Comparison of ENCODE assay signal across 8 cellular contexts in genomic region chrX:138191998-138192397, GRCh38.
A peak's percentile ranks its signal among the peaks of the same experiment; 100 is the strongest.
DNase-seq lines count a peak whose midpoint lies in the region; ATAC-seq and TF ChIP-seq lines count a peak whose summit lies in the region.

No MANE protein-coding gene starts in this region.

- no peak overlapping the region for H2BK12ac ChIP-seq in H9 (ENCODE audit: insufficient read length, low read depth, low read length)

- no peaks in the 10 kb centered on the region for H3K27me3 Mint-ChIP-seq in Calu3 (ENCODE audit: unreplicated experiment)
- H3K27me3 Mint-ChIP-seq in H9 (ENCODE audit: low read depth) = no peaks in the 10 kb centered on the region; the same call in 1 of the 2 replicates
- H3K27me3 Mint-ChIP-seq in activated CD8-positive, alpha-beta T cell treated with anti-CD3 and anti-CD28 coated beads, Interleukin-2, amount 10 ng/mL, durations not matched to agents 7 days and 5 days (ENCODE audit: low read depth) = no peaks in the 10 kb centered on the region
- no peaks in the 10 kb centered on the region for H3K27me3 Mint-ChIP-seq in stimulated activated memory B cell treated with anti-CD40 and anti-IgM and Interleukin-4, amounts not matched to agents 10 μg/mL and 1 μg/mL and 100 μg/mL, for 72 hours

- H3K4me1 Mint-ChIP-seq in Calu3 (ENCODE audit: low read depth, unreplicated experiment) (no peaks in the 10 kb centered on the region), H9 (no peaks in the 10 kb centered on the region)
- no peaks in the 10 kb centered on the region for H3K4me1 Mint-ChIP-seq in activated CD8-positive, alpha-beta T cell treated with anti-CD3 and anti-CD28 coated beads, Interleukin-2, amount 10 ng/mL, durations not matched to agents 7 days and 5 days (ENCODE audit: low read depth)
- H3K4me1 Mint-ChIP-seq in stimulated activated memory B cell treated with anti-CD40 and anti-IgM and Interleukin-4, amounts not matched to agents 10 μg/mL and 1 μg/mL and 100 μg/mL, for 72 hours = no peaks in the 10 kb centered on the region

- H3T11ph ChIP-seq in H9 (ENCODE audit: low read length) = no peak overlapping the region

- peak; percentile 63 to 76 for TF ChIP-seq RAD21 in liver (IDR thresholded peaks at IDR 0.05)

- no peaks in the 10 kb centered on the region for H3K27me3 ChIP-seq in H9 (ENCODE audit: insufficient read depth, low read length)
- peaks cover 0 to 3% (median 0%) of the 10 kb centered on the region in 4 donors for H3K27me3 ChIP-seq in liver (ENCODE audit: control insufficient read depth in 4 of 4, insufficient read depth in 4 of 4, low read length in 3 of 4)
- H3K27me3 ChIP-seq in left lung = no peaks in the 10 kb centered on the region

- H3K4ac ChIP-seq in H9 (ENCODE audit: low read depth, low read length) = no peak overlapping the region

- no peak overlapping the region for H2BK120ac ChIP-seq in H9 (ENCODE audit: low read depth, low read length, poor library complexity, severe bottlenecking)

- CTCF ChIA-PET in Calu3 (lab: Charles Lee) = no interaction called here
- CTCF ChIA-PET in activated CD8-positive, alpha-beta T cell treated with anti-CD3 and anti-CD28 coated beads, Interleukin-2, amount 10 ng/mL, durations not matched to agents 7 days and 5 days (lab: Charles Lee) = no interaction called here

- H3K79me1 ChIP-seq in H9 (ENCODE audit: insufficient read depth, low read depth, low read length, poor library complexity, severe bottlenecking) = no peaks in the 10 kb centered on the region

- H4K5ac ChIP-seq in H9 (ENCODE audit: insufficient read length, low read depth, low read length) = no peak overlapping the region

- DNase-seq in Calu3 (peak; percentile 21), H9 (peak; percentile 29), NCI-H2107 (lab: John Stamatoyannopoulos, UW) (no peak), left lung (no peak)
- peak; percentile 20 for DNase-seq in activated CD8-positive, alpha-beta T cell treated with anti-CD3 and anti-CD28 coated beads, Interleukin-2, amount 10 ng/mL, durations not matched to agents 7 days and 5 days
- DNase-seq in stimulated activated CD4-positive, alpha-beta T cell treated with anti-CD3 and anti-CD28 coated beads, Interleukin-1b, Interleukin-23, amount 100 ng/mL, for 48 hours = no peak

- H4K91ac ChIP-seq in H9 (ENCODE audit: insufficient read length, low read depth, low read length) = no peak overlapping the region

- H3K9ac ChIP-seq in H9 (ENCODE audit: extremely low read depth, insufficient read length, low read length) (no peak overlapping the region), liver (ENCODE audit: low read depth in 1 of 2, low read length in 2 of 2) (no peak overlapping the region)

- H3K14ac ChIP-seq in H9 (ENCODE audit: insufficient read depth, low read length) = no peak overlapping the region

- TF ChIP-seq CTCF in Calu3 (IDR thresholded peaks at IDR 0.05; ENCODE audit: unreplicated experiment) (no peak), H9 (conservative IDR thresholded peaks at IDR 0.05) (peak; percentile 80), liver (IDR thresholded peaks at IDR 0.05; ENCODE audit: low read depth, low read length, missing input control) (peak; percentile 38), left lung (IDR thresholded peaks at IDR 0.05) (peak in 1 of 2 donors; percentile 36)

- H4K8ac ChIP-seq in H9 (replicated peaks; ENCODE audit: insufficient read length, low read depth, low read length) = no peak overlapping the region

- no peak overlapping the region for H3K4me2 ChIP-seq in H9 (ENCODE audit: insufficient read depth, insufficient read length, low read length)

- no peaks in the 10 kb centered on the region for H3K4me1 ChIP-seq in H9 (ENCODE audit: insufficient read depth, low read length)
- no peaks in the 10 kb centered on the region for H3K4me1 ChIP-seq in liver (ENCODE audit: control insufficient read depth in 4 of 4, insufficient read depth in 4 of 4, low read length in 3 of 4)
- no peaks in the 10 kb centered on the region for H3K4me1 ChIP-seq in left lung

- no peaks in the 10 kb centered on the region for H3K23me2 ChIP-seq in H9 (ENCODE audit: insufficient read length, low read depth, low read length, poor library complexity, severe bottlenecking)

- no peak for ATAC-seq in activated CD8-positive, alpha-beta T cell treated with anti-CD3 and anti-CD28 coated beads, Interleukin-2, amount 10 ng/mL, durations not matched to agents 7 days and 5 days
- no peak for ATAC-seq in stimulated activated memory B cell treated with anti-CD40 and anti-IgM and Interleukin-4, amounts not matched to agents 10 μg/mL and 1 μg/mL and 100 μg/mL, for 72 hours
- ATAC-seq in left lung = no peak

- POLR2A ChIA-PET in activated CD8-positive, alpha-beta T cell treated with anti-CD3 and anti-CD28 coated beads, Interleukin-2, amount 10 ng/mL, durations not matched to agents 7 days and 5 days (lab: Charles Lee) = no interaction called here

- H3K9me3 Mint-ChIP-seq in Calu3 (ENCODE audit: low read depth, unreplicated experiment) (peaks cover 7% of the 10 kb centered on the region), H9 (peaks cover 2 to 32% of the 10 kb centered on the region in 2 experiments; a peak in 3 of 5 replicates)
- H3K9me3 Mint-ChIP-seq in activated CD8-positive, alpha-beta T cell treated with anti-CD3 and anti-CD28 coated beads, Interleukin-2, amount 10 ng/mL, durations not matched to agents 7 days and 5 days (ENCODE audit: insufficient read depth) = no peaks in the 10 kb centered on the region
- peaks cover 3% of the 10 kb centered on the region for H3K9me3 Mint-ChIP-seq in stimulated activated memory B cell treated with anti-CD40 and anti-IgM and Interleukin-4, amounts not matched to agents 10 μg/mL and 1 μg/mL and 100 μg/mL, for 72 hours

- H3K27ac Mint-ChIP-seq in Calu3 (ENCODE audit: unreplicated experiment) (no peak overlapping the region), H9 (no peak overlapping the region)
- no peak overlapping the region for H3K27ac Mint-ChIP-seq in activated CD8-positive, alpha-beta T cell treated with anti-CD3 and anti-CD28 coated beads, Interleukin-2, amount 10 ng/mL, durations not matched to agents 7 days and 5 days
- no peak overlapping the region for H3K27ac Mint-ChIP-seq in stimulated activated memory B cell treated with anti-CD40 and anti-IgM and Interleukin-4, amounts not matched to agents 10 μg/mL and 1 μg/mL and 100 μg/mL, for 72 hours

- H3K4me3 ChIP-seq in liver (ENCODE audit: low read depth in 1 of 3, low read length in 3 of 3) = no peak overlapping the region
- H3K4me3 ChIP-seq in left lung = no peak overlapping the region

- no CpG with 5 or more reads among the region's 1 CpG for WGBS in H9 (ENCODE audit: extremely low coverage, insufficient read length, low lambda C conversion rate)
- WGBS in liver = 13% methylated on average over 1 of the region's 1 CpG

- no peak overlapping the region for H3K56ac ChIP-seq in H9 (ENCODE audit: insufficient read length, low read depth, low read length)

- no TSS peak for BruUV-seq in Calu3 (replicated peaks; lab: Mats Ljungman, UMichigan)

- no peaks in the 10 kb centered on the region for H4K20me1 ChIP-seq in H9 (ENCODE audit: control insufficient read depth, insufficient read depth, insufficient read length)

- H3K79me2 ChIP-seq in H9 (ENCODE audit: insufficient read depth, low read length) = no peaks in the 10 kb centered on the region

- H3K36me3 ChIP-seq in liver (ENCODE audit: control insufficient read depth in 4 of 4, insufficient read depth in 3 of 4, low read depth in 1 of 4, low read length in 3 of 4) (no peaks in the 10 kb centered on the region), left lung (no peaks in the 10 kb centered on the region)

- H3K9me3 ChIP-seq in H9 (ENCODE audit: control insufficient read depth, low read depth, low read length) = no peaks in the 10 kb centered on the region
- H3K9me3 ChIP-seq in liver (ENCODE audit: control insufficient read depth in 4 of 4, low read length in 3 of 4) = no peaks in the 10 kb centered on the region
- H3K9me3 ChIP-seq in left lung = no peaks in the 10 kb centered on the region

- no peaks in the 10 kb centered on the region for H3K36me3 Mint-ChIP-seq in Calu3 (ENCODE audit: insufficient read depth, unreplicated experiment)
- 0 out of 7 replicates have a peak, but pooled peaks cover 0 to 2% (median 0%) of the 10 kb centered on the region in 3 experiments for H3K36me3 Mint-ChIP-seq in H9 (ENCODE audit: insufficient read depth in 1 of 3, low read depth in 3 of 3)
- no peaks in the 10 kb centered on the region for H3K36me3 Mint-ChIP-seq in activated CD8-positive, alpha-beta T cell treated with anti-CD3 and anti-CD28 coated beads, Interleukin-2, amount 10 ng/mL, durations not matched to agents 7 days and 5 days (ENCODE audit: low read depth)
- no peaks in the 10 kb centered on the region for H3K36me3 Mint-ChIP-seq in stimulated activated memory B cell treated with anti-CD40 and anti-IgM and Interleukin-4, amounts not matched to agents 10 μg/mL and 1 μg/mL and 100 μg/mL, for 72 hours

- no peak overlapping the region for H3K18ac ChIP-seq in H9 (ENCODE audit: insufficient read length, low read depth, low read length)

- H2AFZ ChIP-seq in H9 (ENCODE audit: low read length) = no peak overlapping the region

- H3K23ac ChIP-seq in H9 (ENCODE audit: insufficient read length, low read depth, low read length) = no peak overlapping the region

- H3K4me3 Mint-ChIP-seq in Calu3 (ENCODE audit: low read depth, unreplicated experiment) (no peak overlapping the region), H9 (no peak overlapping the region)
- no peak overlapping the region for H3K4me3 Mint-ChIP-seq in activated CD8-positive, alpha-beta T cell treated with anti-CD3 and anti-CD28 coated beads, Interleukin-2, amount 10 ng/mL, durations not matched to agents 7 days and 5 days
- no peak overlapping the region for H3K4me3 Mint-ChIP-seq in stimulated activated memory B cell treated with anti-CD40 and anti-IgM and Interleukin-4, amounts not matched to agents 10 μg/mL and 1 μg/mL and 100 μg/mL, for 72 hours

- intact Hi-C loops in Calu3 (cut with micrococcal nuclease; ENCODE audit: unreplicated experiment) (loop anchor here (1.0 kb wide), 1 partner anchor 553 kb away; no protein-coding TSS in a partner anchor), left lung (cut with DNase I) (loop anchor here in 1 of 2 donors (10.0 kb wide), 1 partner anchor 553 kb away; no protein-coding TSS in a partner anchor)

- no peak overlapping the region for H2BK5ac ChIP-seq in H9 (ENCODE audit: insufficient read length, low read length)

- no peak overlapping the region for H2BK20ac ChIP-seq in H9 (ENCODE audit: low read depth, low read length, poor library complexity, severe bottlenecking)

- no peak overlapping the region for H2AK5ac ChIP-seq in H9 (ENCODE audit: insufficient read length, low read length)

- H3K27ac ChIP-seq in H9 (ENCODE audit: insufficient read length, low read depth, low read length) (no peak overlapping the region), liver (ENCODE audit: low read depth in 1 of 2, low read length in 2 of 2) (no peak overlapping the region), left lung (no peak overlapping the region)

- no peak overlapping the region for H2BK15ac ChIP-seq in H9 (ENCODE audit: low read depth, low read length)

TF ChIP-seq in liver, 16 proteins besides CTCF, POLR2A, EP300 and RAD21 (continues in another document):
- no peak for TF ChIP-seq YY1 (IDR thresholded peaks at IDR 0.05)
- TF ChIP-seq RXRA (IDR thresholded peaks at IDR 0.05) = no peak
- no peak for TF ChIP-seq GABPA (IDR thresholded peaks at IDR 0.05 in 1 of 2, conservative IDR thresholded peaks at IDR 0.05 in 1 of 2)
- TF ChIP-seq NR2F2 (IDR thresholded peaks at IDR 0.05) = no peak
- no peak for TF ChIP-seq EGR1 (IDR thresholded peaks at IDR 0.05; ENCODE audit: low read depth in 2 of 2)

Comparison
In these comparisons a context has a peak if more than half of its experiments do, and no peak if none do; other contexts are left out.
1. DNase-seq: peak in Calu3 (single experiment), H9 (single experiment) and activated CD8-positive, alpha-beta T cell treated with anti-CD3 and anti-CD28 coated beads, Interleukin-2, amount 10 ng/mL, durations not matched to agents 7 days and 5 days (single experiment); none in NCI-H2107 (single experiment), stimulated activated CD4-positive, alpha-beta T cell treated with anti-CD3 and anti-CD28 coated beads, Interleukin-1b, Interleukin-23, amount 100 ng/mL, for 48 hours (single experiment) and left lung (0 of 2).